ENCODE assay signal across 10 cellular contexts in genomic region chr1:168509875-168510594, GRCh38. TPM values are rescaled to one million over a fixed set of nuclear protein-coding genes. Genes with fewer than 3 reads are reported as not detected.
DNase-seq lines count a peak whose midpoint lies in the region; ATAC-seq, FAIRE-seq and TF ChIP-seq lines count a peak whose summit lies in the region.
"Had no signal": no experiment of that assay in that cellular context is flagged by ENCODE, and none has a peak within 500 bp of the region (broad histone marks: within the 10 kb centered on the region; RNA-seq: fewer than 3 reads in every experiment).

No MANE protein-coding gene starts in this region.

- TF ChIP-seq EP300 in H1 (IDR thresholded peaks at IDR 0.05; ENCODE audit: borderline replicate concordance in 1 of 2, low read depth in 2 of 2, low read length in 2 of 2): no peak

- no peak overlapping the region for H3K27ac Mint-ChIP-seq in endodermal cell

- no peak overlapping the region for H3K9ac ChIP-seq in H1 (replicated peaks in 1 of 4; ENCODE audit: extremely low read depth in 1 of 4, low read depth in 3 of 4, low read length in 3 of 4)
- no peak overlapping the region for H3K9ac ChIP-seq in endodermal cell (ENCODE audit: extremely low read depth, low read length, poor library complexity, severe bottlenecking)

- no peak overlapping the region for H3K27ac ChIP-seq in H1 (ENCODE audit: low read depth, low read length)
- no peak overlapping the region for H3K27ac ChIP-seq in endodermal cell (ENCODE audit: low read depth, low read length)
- H3K27ac ChIP-seq: esophagus muscularis mucosa had no signal

- ATAC-seq in GM21360 (IDR thresholded peaks at IDR 0.05; ENCODE audit: unreplicated experiment): peak; percentile 66
- ATAC-seq in HG03139 (IDR thresholded peaks at IDR 0.05; ENCODE audit: unreplicated experiment): peak; percentile 55
- no peak for ATAC-seq in left colon

- H4K5ac ChIP-seq in H1 (ENCODE audit: insufficient read length, low read depth, low read length): no peak overlapping the region

- no peak overlapping the region for H2AK5ac ChIP-seq in H1 (ENCODE audit: low read depth, low read length)

- H2BK15ac ChIP-seq in H1 (ENCODE audit: low read length): no peak overlapping the region

- no peak overlapping the region for H2BK20ac ChIP-seq in H1 (ENCODE audit: low read length)

- no peak overlapping the region for H2BK120ac ChIP-seq in H1 (replicated peaks; ENCODE audit: low read depth, low read length)

- H3K4me3 Mint-ChIP-seq in endodermal cell: no peak overlapping the region

- TF ChIP-seq POLR2A in H1 (IDR thresholded peaks at IDR 0.05; ENCODE audit: control extremely low read depth in 1 of 2, low read depth in 2 of 2, low read length in 2 of 2): no peak

- H3K14ac ChIP-seq in H1 (ENCODE audit: insufficient read length): no peak overlapping the region

- WGBS in H1 (ENCODE audit: extremely low coverage in 1 of 2, insufficient coverage in 1 of 2, insufficient read length in 1 of 2, insufficient replicate concordance in 2 of 2, low coverage in 1 of 2, low lambda C conversion rate in 2 of 2, missing lambda C conversion rate in 1 of 2), 2 experiments: 82% methylated on average over 8 of the region's 8 CpGs; no CpG with 5 or more reads in 1 of the 2 experiments
- 78 to 85% methylated on average over 5 to 8 of the region's 8 CpGs for WGBS in endodermal cell (ENCODE audit: insufficient coverage in 1 of 2, insufficient read length in 1 of 2), 2 experiments

- no peak overlapping the region for H4K91ac ChIP-seq in H1 (replicated peaks; ENCODE audit: insufficient read length, low read length)

- no peaks in the 10 kb centered on the region for H4K20me1 ChIP-seq in H1 (replicated peaks in 1 of 2; ENCODE audit: control insufficient read depth in 1 of 2, insufficient read depth in 2 of 2, low read length in 2 of 2)

- POLR2A ChIA-PET in H1 (lab: Charles Lee; ENCODE audit: partially characterized antibody): no interaction called here

- no peak overlapping the region for H3K56ac ChIP-seq in H1 (replicated peaks; ENCODE audit: insufficient read length, low read depth, low read length)

- H3K23ac ChIP-seq in H1 (ENCODE audit: insufficient read length): no peak overlapping the region

- no peaks in the 10 kb centered on the region; the same call in 1 of the 2 replicates for H3K23me2 ChIP-seq in H1 (ENCODE audit: low read depth, low read length)

- H3K36me3 ChIP-seq in H1 (ENCODE audit: control insufficient read depth in 2 of 4, insufficient read depth in 4 of 4, low read length in 3 of 4) (no peaks in the 10 kb centered on the region), endodermal cell (ENCODE audit: control insufficient read depth, insufficient read depth, low read length) (no peaks in the 10 kb centered on the region)
- H3K36me3 ChIP-seq: esophagus muscularis mucosa had no signal

- H3K4me2 ChIP-seq in H1 (ENCODE audit: insufficient read depth in 1 of 2, low read depth in 2 of 2, low read length in 2 of 2): no peak overlapping the region

- H4K8ac ChIP-seq in H1 (ENCODE audit: extremely low read depth, insufficient read depth, low read length): no peak overlapping the region

- H3K9me3 ChIP-seq in H1 (ENCODE audit: insufficient read depth in 2 of 2, low read depth in 1 of 2, low read length in 1 of 2) (no peaks in the 10 kb centered on the region), endodermal cell (ENCODE audit: control insufficient read depth, low read length) (no peaks in the 10 kb centered on the region)
- H3K9me3 ChIP-seq: esophagus muscularis mucosa had no signal

- no peak overlapping the region for H3K18ac ChIP-seq in H1 (ENCODE audit: extremely low read depth, low read length)

- H3K27me3 ChIP-seq in H1 (replicated peaks in 1 of 4; ENCODE audit: control insufficient read depth in 3 of 4, extremely low read depth in 1 of 4, insufficient read depth in 3 of 4, low read length in 3 of 4) (no peaks in the 10 kb centered on the region), endodermal cell (ENCODE audit: control insufficient read depth, insufficient read depth, low read length, poor library complexity, severe bottlenecking) (peaks cover 10% of the 10 kb centered on the region)
- H3K27me3 ChIP-seq: esophagus muscularis mucosa had no signal

- no peaks in the 10 kb centered on the region for H3K9me3 Mint-ChIP-seq in endodermal cell

- CTCF ChIA-PET in H1 (lab: Charles Lee; ENCODE audit: partially characterized antibody): interaction anchor here (1.4 kb wide), 1 partner anchor 64 kb away, joined by 3 read pairs; no protein-coding TSS in a partner anchor

- H3K79me1 ChIP-seq in H1 (ENCODE audit: low read depth, low read length): no peaks in the 10 kb centered on the region

- intact Hi-C loops in left colon (cut with DNase I, micrococcal nuclease): no loop called here

- H3K4me1 ChIP-seq in H1 (replicated peaks in 1 of 4; ENCODE audit: control insufficient read depth in 3 of 4, insufficient read depth in 4 of 4, low read length in 3 of 4): no peaks in the 10 kb centered on the region
- H3K4me1 ChIP-seq in endodermal cell (ENCODE audit: control insufficient read depth, insufficient read depth, low read length): no peaks in the 10 kb centered on the region

- TF ChIP-seq RAD21 in H1 (IDR thresholded peaks at IDR 0.05 in 1 of 2, conservative IDR thresholded peaks at IDR 0.05 in 1 of 2; ENCODE audit: low read depth in 2 of 2, low read length in 2 of 2): no peak

- peak; percentile 87 for FAIRE-seq in GM18507 (lab: Jason Lieb, UNC)
- FAIRE-seq in H1 (lab: Jason Lieb, UNC): no peak

- H3K27me3 Mint-ChIP-seq in endodermal cell (ENCODE audit: insufficient read depth): no peaks in the 10 kb centered on the region

- H2BK5ac ChIP-seq in H1 (ENCODE audit: low read depth, low read length): no peak overlapping the region

- H3K4me3 ChIP-seq in H1 (ENCODE audit: extremely low read depth in 1 of 4, insufficient read depth in 2 of 4, low read depth in 3 of 4, low read length in 4 of 4) (no peak overlapping the region), endodermal cell (ENCODE audit: low read length) (no peak overlapping the region)
- H3K4me3 ChIP-seq: esophagus muscularis mucosa had no signal

- no peaks in the 10 kb centered on the region for H3K36me3 Mint-ChIP-seq in endodermal cell (ENCODE audit: low read depth)

- peak overlapping the region; percentile 51; the same call in 1 of the 2 replicates for H2BK12ac ChIP-seq in H1 (ENCODE audit: low read depth, low read length)

- no peak overlapping the region for H3K4ac ChIP-seq in H1 (replicated peaks; ENCODE audit: insufficient read length, low read depth, low read length)

- DNase-seq in GM18507 (ENCODE audit: extremely low spot score, insufficient read length, low read depth) (no peak), H1 (ENCODE audit: low read depth in 1 of 2, low spot score in 2 of 2) (no peak), GM19240 (ENCODE audit: insufficient read length, low spot score) (no peak), left colon (no peak), NCI-H524 (lab: John Stamatoyannopoulos, UW) (no peak), endodermal cell (no peak)

- H3K79me2 ChIP-seq in H1 (ENCODE audit: control insufficient read depth in 1 of 2, insufficient read depth in 2 of 2, low read length in 2 of 2): no peaks in the 10 kb centered on the region

- H2AFZ ChIP-seq in H1 (ENCODE audit: low read length): no peak overlapping the region

- TF ChIP-seq CTCF in H1 (IDR thresholded peaks at IDR 0.05; ENCODE audit: control extremely low read depth in 1 of 3, insufficient read depth in 1 of 3, low read depth in 1 of 3, low read length in 3 of 3) (no peak), endodermal cell (conservative IDR thresholded peaks at IDR 0.05) (no peak)

- H3K4me1 Mint-ChIP-seq in endodermal cell: no peaks in the 10 kb centered on the region

TF ChIP-seq in H1, 55 proteins besides CTCF, POLR2A, EP300 and RAD21:
- TF ChIP-seq BCL11A (IDR thresholded peaks at IDR 0.05; ENCODE audit: low read depth in 2 of 2, low read length in 2 of 2) (no peak), USF2 (IDR thresholded peaks at IDR 0.05; ENCODE audit: low read length) (no peak), BACH1 (IDR thresholded peaks at IDR 0.05; ENCODE audit: low read length) (no peak), CHD1 (IDR thresholded peaks at IDR 0.05; ENCODE audit: low read depth, low read length) (no peak), POLR2AphosphoS5 (IDR thresholded peaks at IDR 0.05; ENCODE audit: low read depth, low read length) (no peak), SIRT6 (IDR thresholded peaks at IDR 0.05; ENCODE audit: low read length) (no peak), SRF (IDR thresholded peaks at IDR 0.05; ENCODE audit: low read depth, low read length) (no peak), SIX5 (IDR thresholded peaks at IDR 0.05; ENCODE audit: low read depth, low read length) (no peak), RXRA (IDR thresholded peaks at IDR 0.05; ENCODE audit: insufficient read depth, low read depth, low read length) (no peak), SP4 (IDR thresholded peaks at IDR 0.05; ENCODE audit: low read length) (no peak)
- TF ChIP-seq, protein P1, sequence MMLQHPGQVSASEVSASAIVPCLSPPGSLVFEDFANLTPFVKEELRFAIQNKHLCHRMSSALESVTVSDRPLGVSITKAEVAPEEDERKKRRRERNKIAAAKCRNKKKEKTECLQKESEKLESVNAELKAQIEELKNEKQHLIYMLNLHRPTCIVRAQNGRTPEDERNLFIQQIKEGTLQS (IDR thresholded peaks at IDR 0.05; ENCODE audit: insufficient read depth, low read depth, low read length): no peak

RNA-seq across cellular contexts. Expression of gene XCL2, which starts 33.8 kb away (rescaled TPM):
- total RNA-seq in H1 (2021; fragmentation: NEBNext Ultra II Directional; extraction: Animal tissue kit (Norgen Biotek cat#: 25700)): not detected in 2 replicates
- not detected in 2 replicates for polyA plus RNA-seq in H1 (2011; rRNA removed)
- not detected for polyA plus RNA-seq in H1 (2011; cell fraction: cytosol; rRNA removed)
- polyA plus RNA-seq in H1 (2011; cell fraction: nucleus; rRNA removed): not detected
- polyA plus RNA-seq in H1 (2012, experiment 1 of 2): not detected in 4 replicates
- not detected for polyA plus RNA-seq in H1 (2012, experiment 2 of 2)
- polyA plus RNA-seq in H1 (2013, experiment 1 of 2): not detected
- not detected for polyA plus RNA-seq in H1 (2013, experiment 2 of 2)
- not detected in 2 replicates for polyA minus RNA-seq in H1 (2011; rRNA and poly(A)+ RNA removed)
- not detected for polyA minus RNA-seq in H1 (2011; cell fraction: cytosol; rRNA and poly(A)+ RNA removed)
- not detected for polyA minus RNA-seq in H1 (2011; cell fraction: nucleus; rRNA and poly(A)+ RNA removed)
- total RNA-seq in left colon: under 1 TPM; 0.67 to 0.70 TPM
- not detected for total RNA-seq in endodermal cell
- polyA plus RNA-seq in endodermal cell (2013, experiment 1 of 2): 1.4 TPM
- polyA plus RNA-seq in endodermal cell (2013, experiment 2 of 2): not detected
- total RNA-seq: Daoy, esophagus muscularis mucosa had no signal
